Comparison of ENCODE assay signal across 14 cellular contexts in the genomic region with DNA sequence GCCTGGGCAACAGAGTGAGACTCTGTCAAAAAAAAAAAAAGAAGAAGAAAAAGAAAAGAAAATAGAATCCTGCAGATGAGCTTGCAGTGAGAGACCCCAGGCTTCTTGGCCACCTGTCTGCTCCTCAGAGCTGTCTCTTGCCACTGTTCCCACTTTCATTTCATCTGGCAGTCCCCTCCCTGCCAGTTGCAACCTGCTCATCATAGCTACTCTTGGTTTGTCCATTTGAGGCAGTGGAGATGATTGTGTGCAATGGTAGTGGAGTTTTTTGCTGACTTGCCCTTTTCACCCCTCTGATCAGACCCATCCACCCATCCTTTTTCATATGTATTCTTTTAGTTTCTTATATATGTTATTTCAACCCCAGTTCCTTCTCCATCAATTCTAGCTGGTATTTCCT. TPM values are rescaled to one million over a fixed set of nuclear protein-coding genes. Genes with fewer than 3 reads are reported as not detected.
DNase-seq lines count a peak whose midpoint lies in the region; ATAC-seq lines count a peak whose summit lies in the region.
"Had no signal": no experiment of that assay in that cellular context is flagged by ENCODE, and none has a peak within 500 bp of the region (broad histone marks: within the 10 kb centered on the region; RNA-seq: fewer than 3 reads in every experiment).

No MANE protein-coding gene starts in this region.

- H3K4me1 Mint-ChIP-seq in activated CD8-positive, alpha-beta memory T cell treated with anti-CD3 and anti-CD28 coated beads, Interleukin-2, amount 10 ng/mL, durations not matched to agents 7 days and 5 days: peaks cover 29% of the 10 kb centered on the region
- peaks cover 8 to 19% (median 13%) of the 10 kb centered on the region in 3 donors for H3K4me1 Mint-ChIP-seq in CD8-positive, alpha-beta memory T cell

- no peak overlapping the region for H3K4me3 Mint-ChIP-seq in activated CD8-positive, alpha-beta memory T cell treated with anti-CD3 and anti-CD28 coated beads, Interleukin-2, amount 10 ng/mL, durations not matched to agents 7 days and 5 days
- no peak overlapping the region for H3K4me3 Mint-ChIP-seq in CD8-positive, alpha-beta memory T cell
- H3K4me3 Mint-ChIP-seq: activated T-cell treated with anti-CD3 and anti-CD28 coated beads, Interleukin-2, amount 50 U/mL, for 72 hours; nephron had no signal

- peak; percentile 27 for DNase-seq in activated CD8-positive, alpha-beta memory T cell treated with anti-CD3 and anti-CD28 coated beads, Interleukin-2, amount 10 ng/mL, durations not matched to agents 7 days and 5 days
- DNase-seq in GDM1 (lab: John Stamatoyannopoulos, UW) (no peak), NCI-H2227 (lab: John Stamatoyannopoulos, UW; ENCODE audit: unreplicated experiment) (no peak), SHP77 treated with DMSO at 0.1 percent for 48 hours (lab: John Stamatoyannopoulos, UW) (no peak)
- no peak for DNase-seq in CD8-positive, alpha-beta memory T cell
- DNase-seq: activated T-cell treated with anti-CD3 and anti-CD28 coated beads, Interleukin-2, amount 50 U/mL, for 72 hours; islet precursor cell; NCI-H1436 treated with DMSO at 0.1 percent for 48 hours; PC-9; spleen had no signal

- CTCF ChIA-PET in activated CD8-positive, alpha-beta memory T cell treated with anti-CD3 and anti-CD28 coated beads, Interleukin-2, amount 10 ng/mL, durations not matched to agents 7 days and 5 days (lab: Charles Lee): interaction anchor here (1.1 kb wide), 1 partner anchor 24 kb away, joined by 3 read pairs; no protein-coding TSS in a partner anchor
- CTCF ChIA-PET in CD8-positive, alpha-beta memory T cell (lab: Charles Lee): interaction anchor here (1.1 kb wide), 1 partner anchor 35 kb away, joined by 3 read pairs; no protein-coding TSS in a partner anchor

- peaks cover 10% of the 10 kb centered on the region for H3K36me3 Mint-ChIP-seq in activated CD8-positive, alpha-beta memory T cell treated with anti-CD3 and anti-CD28 coated beads, Interleukin-2, amount 10 ng/mL, durations not matched to agents 7 days and 5 days
- H3K36me3 Mint-ChIP-seq in CD8-positive, alpha-beta memory T cell: peaks cover 0 to 5% (median 0%) of the 10 kb centered on the region in 3 donors

- POLR2A ChIA-PET in CD8-positive, alpha-beta memory T cell (lab: Charles Lee): no interaction called here

- no peaks in the 10 kb centered on the region for H3K27me3 Mint-ChIP-seq in activated CD8-positive, alpha-beta memory T cell treated with anti-CD3 and anti-CD28 coated beads, Interleukin-2, amount 10 ng/mL, durations not matched to agents 7 days and 5 days
- H3K27me3 Mint-ChIP-seq in CD8-positive, alpha-beta memory T cell: peaks cover 3 to 7% of the 10 kb centered on the region in 2 donors

- H3K4me1 ChIP-seq in CD8-positive, alpha-beta memory T cell (ENCODE audit: insufficient read depth, low read length): peaks cover 7% of the 10 kb centered on the region

- ATAC-seq in GM18519 (IDR thresholded peaks at IDR 0.05; ENCODE audit: low FRiP score, unreplicated experiment) (peak; percentile 50), GM21447 (IDR thresholded peaks at IDR 0.05; ENCODE audit: unreplicated experiment) (peak; percentile 52), HG03108 (IDR thresholded peaks at IDR 0.05; ENCODE audit: unreplicated experiment) (peak; percentile 63)
- no peak for ATAC-seq in activated CD8-positive, alpha-beta memory T cell treated with anti-CD3 and anti-CD28 coated beads, Interleukin-2, amount 10 ng/mL, durations not matched to agents 7 days and 5 days
- ATAC-seq: activated T-cell treated with anti-CD3 and anti-CD28 coated beads, Interleukin-2, amount 50 U/mL, for 72 hours had no signal

- no peak overlapping the region for H3K27ac Mint-ChIP-seq in activated CD8-positive, alpha-beta memory T cell treated with anti-CD3 and anti-CD28 coated beads, Interleukin-2, amount 10 ng/mL, durations not matched to agents 7 days and 5 days
- H3K27ac Mint-ChIP-seq in CD8-positive, alpha-beta memory T cell: no peak overlapping the region
- H3K27ac Mint-ChIP-seq: activated T-cell treated with anti-CD3 and anti-CD28 coated beads, Interleukin-2, amount 50 U/mL, for 72 hours; nephron had no signal

- no peaks in the 10 kb centered on the region for H3K27me3 ChIP-seq in CD8-positive, alpha-beta memory T cell (ENCODE audit: insufficient read depth, low read length, poor library complexity, severe bottlenecking)
- H3K27me3 ChIP-seq: spleen had no signal

- no peaks in the 10 kb centered on the region for H3K9me3 Mint-ChIP-seq in activated CD8-positive, alpha-beta memory T cell treated with anti-CD3 and anti-CD28 coated beads, Interleukin-2, amount 10 ng/mL, durations not matched to agents 7 days and 5 days (ENCODE audit: low read depth)
- H3K9me3 Mint-ChIP-seq in CD8-positive, alpha-beta memory T cell: peaks cover 0 to 6% (median 3%) of the 10 kb centered on the region in 5 donors

- no peak overlapping the region for H3K4me3 ChIP-seq in CD8-positive, alpha-beta memory T cell (ENCODE audit: low read length)
- H3K4me3 ChIP-seq: PC-9, spleen had no signal

- no peaks in the 10 kb centered on the region for H3K9me3 ChIP-seq in CD8-positive, alpha-beta memory T cell (ENCODE audit: low read length)

- H3K27ac ChIP-seq in CD8-positive, alpha-beta memory T cell (ENCODE audit: low read depth, low read length): no peak overlapping the region
- H3K27ac ChIP-seq: PC-9, spleen had no signal

- no peaks in the 10 kb centered on the region for H3K36me3 ChIP-seq in CD8-positive, alpha-beta memory T cell (ENCODE audit: insufficient read depth, low read length)
- H3K36me3 ChIP-seq: spleen had no signal

RNA-seq across cellular contexts. Expression of a gene that starts 28.7 kb away (rescaled TPM):
- 10 to 100 TPM in 1 of 2 experiments, 1 to 10 TPM in 1; 6.8 to 13.8 TPM for total RNA-seq in activated CD8-positive, alpha-beta memory T cell treated with anti-CD3 and anti-CD28 coated beads, Interleukin-2, amount 10 ng/mL, durations not matched to agents 7 days and 5 days
- 10 to 100 TPM; 29.6 to 32.7 TPM for total RNA-seq in CD8-positive, alpha-beta memory T cell
- 0.06 TPM for polyA plus RNA-seq in CD8-positive, alpha-beta memory T cell
